14 cellular contexts compared by ENCODE assay signal in the genomic region with DNA sequence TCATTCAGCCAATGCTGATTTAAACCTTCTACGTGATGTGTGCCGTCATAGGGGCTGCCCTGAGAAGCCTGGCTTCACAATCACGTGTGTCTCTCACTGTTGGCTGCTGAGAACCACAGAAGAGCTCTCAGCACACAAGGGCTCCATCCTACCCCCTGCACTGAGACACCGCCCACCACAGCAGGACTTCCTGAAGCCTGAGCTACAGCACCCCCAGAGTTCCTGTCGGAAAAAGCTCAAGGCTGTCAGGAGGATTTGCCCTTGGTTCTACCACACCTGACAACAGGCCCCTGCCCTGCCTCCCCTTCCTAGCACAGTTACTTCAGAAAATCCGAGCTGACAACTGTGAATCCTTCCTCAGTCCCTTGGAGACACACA.
DNase-seq lines count a peak whose midpoint lies in the region; ATAC-seq and TF ChIP-seq lines count a peak whose summit lies in the region.
"Had no signal": no experiment of that assay in that cellular context is flagged by ENCODE, and none has a peak within 500 bp of the region (broad histone marks: within the 10 kb centered on the region; RNA-seq: fewer than 3 reads in every experiment).

No MANE protein-coding gene starts in this region.

- in situ Hi-C loops in mammary epithelial cell (cut with MboI; ENCODE audit: low sequenced_read_pairs in 2 of 2): no loop called here

- H2AFZ ChIP-seq in mammary epithelial cell (ENCODE audit: low read depth, low read length): no peak overlapping the region

- H3K4me3 Mint-ChIP-seq in central memory CD8-positive, alpha-beta T cell: peak overlapping the region; percentile 40
- H3K4me3 Mint-ChIP-seq: activated CD8-positive, alpha-beta memory T cell treated with anti-CD3 and anti-CD28 coated beads, Interleukin-2, amount 10 ng/mL, durations not matched to agents 7 days and 5 days had no signal

- no peaks in the 10 kb centered on the region for H3K79me2 ChIP-seq in mammary epithelial cell (ENCODE audit: insufficient read depth, low read length)

- H3K27me3 Mint-ChIP-seq in central memory CD8-positive, alpha-beta T cell: no peaks in the 10 kb centered on the region

- no peaks in the 10 kb centered on the region for H3K27me3 ChIP-seq in mammary epithelial cell (ENCODE audit: insufficient read depth, low read length)
- H3K27me3 ChIP-seq: dorsolateral prefrontal cortex had no signal

- dilution Hi-C loops in mammary epithelial cell (cut with HindIII; ENCODE audit: low sequenced_read_pairs): no loop called here

- intact Hi-C loops in posterior vena cava (cut with DNase I): no loop called here
- intact Hi-C loops in mammary epithelial cell (cut with micrococcal nuclease): no loop called here

- DNase-seq in activated CD8-positive, alpha-beta memory T cell treated with anti-CD3 and anti-CD28 coated beads, Interleukin-2, amount 50 U/mL, for 1 hour (ENCODE audit: extremely low read depth): peak; percentile 30
- no peak for DNase-seq in activated CD8-positive, alpha-beta memory T cell treated with anti-CD3 and anti-CD28 coated beads, Interleukin-2, amount 50 U/mL, for 48 hours
- no peak for DNase-seq in central memory CD8-positive, alpha-beta T cell (ENCODE audit: low spot score in 2 of 2)
- DNase-seq in posterior vena cava (ENCODE audit: low spot score) (peak; percentile 31), mammary epithelial cell (no peak), cerebellar nuclear complex (lab: John Stamatoyannopoulos, UW) (no peak)
- no peak for DNase-seq in activated CD4-positive, CD25-positive, alpha-beta regulatory T cell (lab: John Stamatoyannopoulos, UW)
- DNase-seq: activated CD8-positive, alpha-beta memory T cell treated with anti-CD3 and anti-CD28 coated beads, Interleukin-2, amount 10 ng/mL, durations not matched to agents 7 days and 5 days; DMS153; NCI-H526; RPMI8226 had no signal

- no peaks in the 10 kb centered on the region for H4K20me1 ChIP-seq in mammary epithelial cell (ENCODE audit: insufficient read depth, low read length)

- H3K9me3 Mint-ChIP-seq in central memory CD8-positive, alpha-beta T cell: no peaks in the 10 kb centered on the region

- CTCF ChIA-PET in mammary epithelial cell (lab: Charles Lee; ENCODE audit: low non-redundant PET): no interaction called here

- H3K4me1 ChIP-seq in mammary epithelial cell (ENCODE audit: insufficient read depth, low read length): peaks cover 12% of the 10 kb centered on the region

- BruUV-seq in mammary epithelial cell (replicated peaks; lab: Mats Ljungman, UMichigan): no TSS peak

- H3K27ac ChIP-seq in KOPT-K1 (ENCODE audit: low read depth, low read length, poor library complexity, severe bottlenecking): peak overlapping the region; percentile 84
- H3K27ac ChIP-seq in mammary epithelial cell (ENCODE audit: insufficient read depth, low read depth, low read length): no peak overlapping the region
- H3K27ac ChIP-seq: dorsolateral prefrontal cortex had no signal

- peak overlapping the region; percentile 44 for H3K27ac Mint-ChIP-seq in central memory CD8-positive, alpha-beta T cell (ENCODE audit: low read depth)
- H3K27ac Mint-ChIP-seq: activated CD8-positive, alpha-beta memory T cell treated with anti-CD3 and anti-CD28 coated beads, Interleukin-2, amount 10 ng/mL, durations not matched to agents 7 days and 5 days had no signal

- peaks cover 7% of the 10 kb centered on the region for H3K36me3 Mint-ChIP-seq in central memory CD8-positive, alpha-beta T cell (ENCODE audit: insufficient read depth)

- WGBS in mammary epithelial cell (ENCODE audit: low coverage, missing lambda C conversion rate): 97% methylated on average over 6 of the region's 6 CpGs

- H3K4me2 ChIP-seq in mammary epithelial cell (ENCODE audit: insufficient read depth, low read depth, low read length): no peak overlapping the region

- H3K9ac ChIP-seq in mammary epithelial cell (ENCODE audit: insufficient read depth, low read length): no peak overlapping the region

- H3K36me3 ChIP-seq in KOPT-K1 (ENCODE audit: insufficient read depth, low read length): peaks cover 31% of the 10 kb centered on the region
- no peaks in the 10 kb centered on the region for H3K36me3 ChIP-seq in mammary epithelial cell (ENCODE audit: insufficient read depth, low read length)

- peaks cover 6% of the 10 kb centered on the region for H3K9me3 ChIP-seq in KOPT-K1 (ENCODE audit: insufficient read depth, low read length, poor library complexity, severe bottlenecking)
- H3K9me3 ChIP-seq in mammary epithelial cell (replicated peaks; ENCODE audit: insufficient read depth, low read length): no peaks in the 10 kb centered on the region

- no peak for TF ChIP-seq CTCF in mammary epithelial cell (conservative IDR thresholded peaks at IDR 0.05 in 1 of 2, IDR thresholded peaks at IDR 0.05 in 1 of 2; ENCODE audit: extremely low read depth in 1 of 2, insufficient read depth in 1 of 2, low read depth in 1 of 2, low read length in 2 of 2)

- no peak overlapping the region for H3K4me3 ChIP-seq in mammary epithelial cell (replicated peaks in 1 of 3; ENCODE audit: insufficient read depth in 1 of 3, low read depth in 2 of 3, low read length in 3 of 3)
- H3K4me3 ChIP-seq: dorsolateral prefrontal cortex had no signal

- H3K4me1 Mint-ChIP-seq in central memory CD8-positive, alpha-beta T cell: peaks cover 53% of the 10 kb centered on the region

- no peak for ATAC-seq in central memory CD8-positive, alpha-beta T cell (replicated peaks; ENCODE audit: extremely low read depth, poor library complexity, severe bottlenecking)
- ATAC-seq: activated CD8-positive, alpha-beta memory T cell treated with anti-CD3 and anti-CD28 coated beads, Interleukin-2, amount 10 ng/mL, durations not matched to agents 7 days and 5 days; HepG2 had no signal

Comparison
In these comparisons a context has a peak if more than half of its experiments do, and no peak if none do; other contexts are left out.
1. DNase-seq: peak in activated CD8-positive, alpha-beta memory T cell treated with anti-CD3 and anti-CD28 coated beads, Interleukin-2, amount 50 U/mL, for 1 hour (single experiment) and posterior vena cava (single experiment); none in activated CD8-positive, alpha-beta memory T cell treated with anti-CD3 and anti-CD28 coated beads, Interleukin-2, amount 50 U/mL, for 48 hours (single experiment), central memory CD8-positive, alpha-beta T cell (0 of 2), activated CD4-positive, CD25-positive, alpha-beta regulatory T cell (0 of 4), mammary epithelial cell (single experiment) and cerebellar nuclear complex (0 of 2).